In genomic region chr7:28458732-28459131, GRCh38 we compare ENCODE assay signal across 1 cellular context.
TF ChIP-seq lines count a peak whose summit lies in the region.

No MANE protein-coding gene starts in this region.

TF ChIP-seq in GM12878, 131 proteins besides CTCF, POLR2A, EP300 and RAD21:
- TF ChIP-seq RBBP5 (conservative IDR thresholded peaks at IDR 0.05) = no peak
- TF ChIP-seq ZNF274 (IDR thresholded peaks at IDR 0.05; ENCODE audit: insufficient read depth, insufficient read length) = no peak
- TF ChIP-seq NKRF (conservative IDR thresholded peaks at IDR 0.05) = no peak
- no peak for TF ChIP-seq MYC (IDR thresholded peaks at IDR 0.05; ENCODE audit: insufficient read depth, insufficient read length, insufficient replicate concordance, low read length, severe bottlenecking)
- TF ChIP-seq BACH1 (IDR thresholded peaks at IDR 0.05; ENCODE audit: borderline replicate concordance) = no peak
- no peak for TF ChIP-seq SUZ12 (IDR thresholded peaks at IDR 0.05; ENCODE audit: unreplicated experiment)
- no peak for TF ChIP-seq POLR2AphosphoS5 (IDR thresholded peaks at IDR 0.05; ENCODE audit: low read length)
- TF ChIP-seq YY1 (IDR thresholded peaks at IDR 0.05; ENCODE audit: low read depth, low read length) = no peak
- TF ChIP-seq ASH2L (IDR thresholded peaks at IDR 0.05; ENCODE audit: borderline replicate concordance, low read depth) = no peak
- TF ChIP-seq ZNF24 (IDR thresholded peaks at IDR 0.05) = no peak
- no peak for TF ChIP-seq BRCA1 (IDR thresholded peaks at IDR 0.05; ENCODE audit: low read depth, low read length)
- TF ChIP-seq PAX8 (IDR thresholded peaks at IDR 0.05) = no peak
- TF ChIP-seq DPF2 (IDR thresholded peaks at IDR 0.05) = no peak
- no peak for TF ChIP-seq HCFC1 (IDR thresholded peaks at IDR 0.05; ENCODE audit: low read length)
- TF ChIP-seq WRNIP1 (IDR thresholded peaks at IDR 0.05; ENCODE audit: borderline replicate concordance, low read depth, low read length) = no peak
- TF ChIP-seq SMAD1 (IDR thresholded peaks at IDR 0.05; ENCODE audit: low read depth, partially characterized antibody) = no peak
